ENCODE assay signal across 1 cellular context in genomic region chr2:7165736-7166135, GRCh38.
TF ChIP-seq lines count a peak whose summit lies in the region.

No MANE protein-coding gene starts in this region.

TF ChIP-seq in GM23338, 12 proteins besides CTCF, POLR2A, EP300 and RAD21 (continued from another document):
- TF ChIP-seq ZNF462 (CRISPR knock-in tag; IDR thresholded peaks at IDR 0.05) (no peak), EZH2phosphoT487 (IDR thresholded peaks at IDR 0.05; ENCODE audit: unreplicated experiment) (no peak), NANOG (IDR thresholded peaks at IDR 0.05; ENCODE audit: borderline replicate concordance) (no peak), JUNB (IDR thresholded peaks at IDR 0.05; ENCODE audit: unreplicated experiment) (no peak)
TF ChIP-seq in GM23338: peak in this region for 0.
